In genomic region chr21:42231761-42232160, GRCh38 we compare ENCODE assay signal across 15 cellular contexts. TPM values are rescaled to one million over a fixed set of nuclear protein-coding genes. Genes with fewer than 3 reads are reported as not detected.
DNase-seq lines count a peak whose midpoint lies in the region; ATAC-seq and TF ChIP-seq lines count a peak whose summit lies in the region.
"Had no signal": no experiment of that assay in that cellular context is flagged by ENCODE, and none has a peak within 500 bp of the region (broad histone marks: within the 10 kb centered on the region; RNA-seq: fewer than 3 reads in every experiment).

No MANE protein-coding gene starts in this region.

- no peaks in the 10 kb centered on the region for H3K9me3 ChIP-seq in right atrium auricular region
- no peaks in the 10 kb centered on the region for H3K9me3 ChIP-seq in naive thymus-derived CD4-positive, alpha-beta T cell (ENCODE audit: control insufficient read depth in 2 of 3, low read length in 3 of 3)
- H3K9me3 ChIP-seq: neutrophil, right lobe of liver had no signal

- ATAC-seq in Right ventricle myocardium inferior: no peak
- no peak for ATAC-seq in naive thymus-derived CD4-positive, alpha-beta T cell
- ATAC-seq in left lobe of liver: no peak
- ATAC-seq: activated T-cell treated with anti-CD3 and anti-CD28 coated beads, Interleukin-2, amount 50 U/mL, for 4 hours; right lobe of liver had no signal

- H3K36me3 Mint-ChIP-seq in activated CD4-positive, alpha-beta memory T cell treated with anti-CD3 and anti-CD28 coated beads for 36 hours: peaks cover 16% of the 10 kb centered on the region
- H3K36me3 Mint-ChIP-seq in naive thymus-derived CD4-positive, alpha-beta T cell: peaks cover 0 to 25% (median 12%) of the 10 kb centered on the region in 5 donors

- H3K27ac Mint-ChIP-seq in activated CD4-positive, alpha-beta memory T cell treated with anti-CD3 and anti-CD28 coated beads for 36 hours: peak overlapping the region; percentile 96
- H3K27ac Mint-ChIP-seq in naive thymus-derived CD4-positive, alpha-beta T cell: peak overlapping the region in 5 of 9 donors; percentile 3 to 96 (median 76)

- H3K36me3 ChIP-seq in right atrium auricular region: no peaks in the 10 kb centered on the region
- no peaks in the 10 kb centered on the region for H3K36me3 ChIP-seq in naive thymus-derived CD4-positive, alpha-beta T cell (ENCODE audit: control insufficient read depth in 2 of 3, insufficient read depth in 3 of 3, low read length in 3 of 3)
- H3K36me3 ChIP-seq: right lobe of liver had no signal

- POLR2A ChIA-PET in activated CD4-positive, alpha-beta memory T cell treated with anti-CD3 and anti-CD28 coated beads for 36 hours (lab: Charles Lee): no interaction called here
- POLR2A ChIA-PET in naive thymus-derived CD4-positive, alpha-beta T cell (lab: Charles Lee): no interaction called here

- peak overlapping the region; percentile 74 to 89 for H3K27ac ChIP-seq in right atrium auricular region
- peak overlapping the region; percentile 92 for H3K27ac ChIP-seq in naive thymus-derived CD4-positive, alpha-beta T cell (ENCODE audit: low read depth, low read length)
- H3K27ac ChIP-seq: neutrophil had no signal

- in situ Hi-C loops in G401 (cut with HindIII; ENCODE audit: low sequenced_read_pairs) (no loop called here), ACHN (cut with HindIII; ENCODE audit: low pct_ligation_motif_present, low pct_unique_long_range_greater_than_20kb, low sequenced_read_pairs) (no loop called here)

- H3K4me1 Mint-ChIP-seq in activated CD4-positive, alpha-beta memory T cell treated with anti-CD3 and anti-CD28 coated beads for 36 hours (ENCODE audit: low read depth): peaks cover 93% of the 10 kb centered on the region
- peaks cover 55 to 100% (median 93%) of the 10 kb centered on the region in 7 donors for H3K4me1 Mint-ChIP-seq in naive thymus-derived CD4-positive, alpha-beta T cell

- H3K27me3 Mint-ChIP-seq in activated CD4-positive, alpha-beta memory T cell treated with anti-CD3 and anti-CD28 coated beads for 36 hours: no peaks in the 10 kb centered on the region
- no peaks in the 10 kb centered on the region for H3K27me3 Mint-ChIP-seq in naive thymus-derived CD4-positive, alpha-beta T cell

- TF ChIP-seq CTCF in right atrium auricular region (IDR thresholded peaks at IDR 0.05): no peak

- H3K27me3 ChIP-seq in right atrium auricular region: no peaks in the 10 kb centered on the region
- H3K27me3 ChIP-seq in naive thymus-derived CD4-positive, alpha-beta T cell (ENCODE audit: control insufficient read depth in 2 of 2, insufficient read depth in 2 of 2, low read length in 2 of 2): no peaks in the 10 kb centered on the region
- H3K27me3 ChIP-seq: right lobe of liver had no signal

- peaks cover 0 to 98% of the 10 kb centered on the region in 2 donors for H3K4me1 ChIP-seq in right atrium auricular region
- peaks cover 78 to 79% of the 10 kb centered on the region in 2 donors for H3K4me1 ChIP-seq in naive thymus-derived CD4-positive, alpha-beta T cell (ENCODE audit: control insufficient read depth in 2 of 2, insufficient read depth in 2 of 2, low read length in 2 of 2)

- H3K9me3 Mint-ChIP-seq in activated CD4-positive, alpha-beta memory T cell treated with anti-CD3 and anti-CD28 coated beads for 36 hours: no peaks in the 10 kb centered on the region
- peaks cover 0 to 7% (median 0%) of the 10 kb centered on the region in 11 donors for H3K9me3 Mint-ChIP-seq in naive thymus-derived CD4-positive, alpha-beta T cell
- H3K9me3 Mint-ChIP-seq: activated T-cell treated with anti-CD3 and anti-CD28 coated beads, Interleukin-2, amount 50 U/mL, for 4 hours had no signal

- intact Hi-C loops in Right ventricle myocardium inferior (cut with DNase I): loop anchor here (10.0 kb wide), 1 partner anchor 293 kb away; no protein-coding TSS in a partner anchor
- intact Hi-C loops in activated CD4-positive, alpha-beta memory T cell treated with anti-CD3 and anti-CD28 coated beads for 36 hours (cut with micrococcal nuclease): loop anchor here (5.0 kb wide), 1 partner anchor 661 kb away; the partner anchor contains the start of gene NDUFV3
- intact Hi-C loops in naive thymus-derived CD4-positive, alpha-beta T cell (cut with micrococcal nuclease): loop anchor here in 1 of 2 donors (5.0 to 10.0 kb wide), 4 partner anchors 167 to 807 kb away; partner anchors contain the start of genes MX1 and PKNOX1

- DNase-seq in right atrium auricular region (ENCODE audit: low spot score) (no peak), Right ventricle myocardium inferior (ENCODE audit: missing footprints) (no peak), left lobe of liver (ENCODE audit: low spot score) (no peak), G401 (ENCODE audit: low spot score) (no peak), ACHN (no peak), medulla oblongata (ENCODE audit: extremely low spot score) (no peak)
- DNase-seq in activated CD4-positive, alpha-beta memory T cell treated with anti-CD3 and anti-CD28 coated beads for 36 hours: no peak
- DNase-seq in naive thymus-derived CD4-positive, alpha-beta T cell: no peak
- DNase-seq: activated T-cell treated with anti-CD3 and anti-CD28 coated beads, Interleukin-2, amount 50 U/mL, for 4 hours; hippocampal formation; NCI-H510A; right lobe of liver; stimulated activated CD4-positive, alpha-beta T cell treated with anti-CD3 and anti-CD28 coated beads, Interleukin-1b, Interleukin-23, amount 100 ng/mL, for 48 hours; T-helper 9 cell had no signal

- no peak overlapping the region for H3K4me3 ChIP-seq in right atrium auricular region
- no peak overlapping the region for H3K4me3 ChIP-seq in naive thymus-derived CD4-positive, alpha-beta T cell (ENCODE audit: low read length)
- H3K4me3 ChIP-seq: right lobe of liver had no signal

- CTCF ChIA-PET in activated CD4-positive, alpha-beta memory T cell treated with anti-CD3 and anti-CD28 coated beads for 36 hours (lab: Charles Lee): no interaction called here
- CTCF ChIA-PET in naive thymus-derived CD4-positive, alpha-beta T cell (lab: Charles Lee): interaction anchor here (1.3 kb wide), 1 partner anchor 68 kb away, joined by 3 read pairs; no protein-coding TSS in a partner anchor

- H3K4me3 Mint-ChIP-seq in activated CD4-positive, alpha-beta memory T cell treated with anti-CD3 and anti-CD28 coated beads for 36 hours: no peak overlapping the region
- peak overlapping the region in 4 of 10 donors; percentile 16 to 75 (median 30) for H3K4me3 Mint-ChIP-seq in naive thymus-derived CD4-positive, alpha-beta T cell
- H3K4me3 Mint-ChIP-seq: activated T-cell treated with anti-CD3 and anti-CD28 coated beads, Interleukin-2, amount 50 U/mL, for 4 hours had no signal

RNA-seq across cellular contexts. Expression of gene ABCG1, which starts 12.8 kb away (rescaled TPM):
- total RNA-seq in right atrium auricular region (10 to 100 TPM in 1 of 2 donors, 1 to 10 TPM in 1; 7.9 to 12.3 TPM), Right ventricle myocardium inferior (9.0 TPM), left lobe of liver (4.7 TPM)
- 10 to 100 TPM; 22.2 to 24.6 TPM for total RNA-seq in activated CD4-positive, alpha-beta memory T cell treated with anti-CD3 and anti-CD28 coated beads for 36 hours
- total RNA-seq in naive thymus-derived CD4-positive, alpha-beta T cell: 10 to 100 TPM in 3 of 5 experiments, under 1 TPM in 2; 0.67 to 49.7 (median 17.0) TPM
- 10 to 100 TPM; 11.1 to 25.3 TPM for polyA plus RNA-seq in naive thymus-derived CD4-positive, alpha-beta T cell
- total RNA-seq in G401 (2014; rRNA removed; shearing (Covaris generic)): 2.0 and 6.0 TPM in 2 replicates
